In genomic region chrX:101040197-101040596, GRCh38 we compare ENCODE assay signal across 2 cellular contexts.
TF ChIP-seq lines count a peak whose summit lies in the region.

No MANE protein-coding gene starts in this region.

TF ChIP-seq in A549, 52 proteins besides CTCF, POLR2A, EP300 and RAD21:
- TF ChIP-seq SREBF2 (IDR thresholded peaks at IDR 0.05) (no peak), ZFP36 (IDR thresholded peaks at IDR 0.05; ENCODE audit: borderline replicate concordance, partially characterized antibody) (no peak), CBX2 (IDR thresholded peaks at IDR 0.05; ENCODE audit: borderline replicate concordance, low read depth) (no peak), TFCP2L1 (CRISPR knock-in tag; IDR thresholded peaks at IDR 0.05) (no peak), REST (IDR thresholded peaks at IDR 0.05) (no peak), MAZ (IDR thresholded peaks at IDR 0.05; ENCODE audit: borderline replicate concordance, low read depth, low read length) (no peak), RFX5 (IDR thresholded peaks at IDR 0.05) (no peak), E2F6 (IDR thresholded peaks at IDR 0.05; ENCODE audit: borderline replicate concordance, low read depth) (no peak), RNF2 (IDR thresholded peaks at IDR 0.05; ENCODE audit: borderline replicate concordance, low read depth) (no peak), GATA3 (IDR thresholded peaks at IDR 0.05; ENCODE audit: borderline replicate concordance) (no peak), HEYL (CRISPR knock-in tag; IDR thresholded peaks at IDR 0.05) (no peak), KDM1A (IDR thresholded peaks at IDR 0.05; ENCODE audit: low read depth) (no peak), HOXA7 (CRISPR knock-in tag; IDR thresholded peaks at IDR 0.05) (no peak), POLR2AphosphoS2 (conservative IDR thresholded peaks at IDR 0.05; ENCODE audit: low read length) (no peak), HMGXB4 (CRISPR knock-in tag; IDR thresholded peaks at IDR 0.05; ENCODE audit: borderline replicate concordance) (no peak), FOSL2 (IDR thresholded peaks at IDR 0.05) (no peak), FOSL2 (CRISPR knock-in tag; IDR thresholded peaks at IDR 0.05) (no peak), NPAS2 (CRISPR knock-in tag; IDR thresholded peaks at IDR 0.05; ENCODE audit: borderline replicate concordance) (no peak), MAX (IDR thresholded peaks at IDR 0.05) (no peak)

TF ChIP-seq in GM12878, 131 proteins besides CTCF, POLR2A, EP300 and RAD21:
- TF ChIP-seq NFYA (IDR thresholded peaks at IDR 0.05; ENCODE audit: borderline replicate concordance, low read depth, low read length), result no peak
- peak; percentile 24; the same call in 1 of the 2 replicates for TF ChIP-seq JUNB (IDR thresholded peaks at IDR 0.05)
